Comparison of ENCODE assay signal across 19 cellular contexts in genomic region chr2:215751911-215752272, GRCh38.
"Had no signal": no experiment of that assay in that cellular context is flagged by ENCODE, and none has a peak within 500 bp of the region (broad histone marks: within the 10 kb centered on the region; RNA-seq: fewer than 3 reads in every experiment).

No MANE protein-coding gene starts in this region.

- H3K36me3 ChIP-seq: cardiac muscle cell, gastrocnemius medialis, heart left ventricle, left lung, prostate gland, right atrium auricular region, transverse colon, vagina had no signal

- H3K27ac Mint-ChIP-seq: activated CD4-positive, alpha-beta T cell treated with anti-CD3 and anti-CD28 coated beads, Interleukin-2, amount 10 ng/mL, durations not matched to agents 7 days and 5 days had no signal

- H3K9me3 ChIP-seq: gastrocnemius medialis, heart left ventricle, left lung, prostate gland, right atrium auricular region, transverse colon, vagina had no signal

- H3K36me3 Mint-ChIP-seq: activated naive CD4-positive, alpha-beta T cell treated with anti-CD3 and anti-CD28 coated beads, Interleukin-2, amount 50 U/mL, for 72 hours had no signal

- H3K4me3 Mint-ChIP-seq: activated CD4-positive, alpha-beta T cell treated with anti-CD3 and anti-CD28 coated beads, Interleukin-2, amount 10 ng/mL, durations not matched to agents 7 days and 5 days; neural crest cell; stimulated activated naive CD8-positive, alpha-beta T cell treated with anti-CD3 and anti-CD28 coated beads, Interleukin-15, Interleukin-2, amounts not matched to agents 100 ng/mL and 50 ng/mL, for 24 hours had no signal

- H3K4me3 ChIP-seq: cardiac muscle cell, dorsolateral prefrontal cortex, gastrocnemius medialis, heart left ventricle, left lung, prostate gland, right atrium auricular region, transverse colon, vagina had no signal

- DNase-seq: activated CD4-positive, alpha-beta T cell treated with anti-CD3 and anti-CD28 coated beads, Interleukin-2, amount 10 ng/mL, durations not matched to agents 7 days and 5 days; activated CD8-positive, alpha-beta memory T cell treated with anti-CD3 and anti-CD28 coated beads, Interleukin-2, amount 50 U/mL, for 48 hours; activated effector memory CD4-positive, alpha-beta T cell treated with Interleukin-2 at 50 U/mL for 16 hours; activated T-cell treated with anti-CD3 and anti-CD28 coated beads, Interleukin-2, amount 50 U/mL, for 48 hours; dorsolateral prefrontal cortex; gastrocnemius medialis; heart left ventricle; left lung; stimulated activated CD4-positive, alpha-beta T cell treated with anti-CD3 and anti-CD28 coated beads, Interleukin-15, amount 100 ng/mL, for 24 hours; stimulated activated CD4-positive, alpha-beta T cell treated with anti-CD3 and anti-CD28 coated beads, Interleukin-2, amount 100 ng/mL, for 48 hours; transverse colon had no signal

- H3K27me3 ChIP-seq: cardiac muscle cell, dorsolateral prefrontal cortex, gastrocnemius medialis, heart left ventricle, left lung, right atrium auricular region, transverse colon, vagina had no signal

- H3K9me3 Mint-ChIP-seq: activated CD4-positive, alpha-beta T cell treated with anti-CD3 and anti-CD28 coated beads, Interleukin-2, amount 10 ng/mL, durations not matched to agents 7 days and 5 days; activated naive CD4-positive, alpha-beta T cell treated with anti-CD3 and anti-CD28 coated beads, Interleukin-2, amount 50 U/mL, for 72 hours; neural crest cell; stimulated activated naive CD8-positive, alpha-beta T cell treated with anti-CD3 and anti-CD28 coated beads, Interleukin-15, Interleukin-2, amounts not matched to agents 100 ng/mL and 50 ng/mL, for 24 hours had no signal

- H3K27ac ChIP-seq: cardiac muscle cell, dorsolateral prefrontal cortex, epithelial cell of prostate, gastrocnemius medialis, heart left ventricle, left lung, prostate gland, right atrium auricular region, transverse colon, vagina had no signal

- H3K4me1 ChIP-seq: prostate gland had no signal
